ENCODE assay signal across 10 cellular contexts in the genomic region with DNA sequence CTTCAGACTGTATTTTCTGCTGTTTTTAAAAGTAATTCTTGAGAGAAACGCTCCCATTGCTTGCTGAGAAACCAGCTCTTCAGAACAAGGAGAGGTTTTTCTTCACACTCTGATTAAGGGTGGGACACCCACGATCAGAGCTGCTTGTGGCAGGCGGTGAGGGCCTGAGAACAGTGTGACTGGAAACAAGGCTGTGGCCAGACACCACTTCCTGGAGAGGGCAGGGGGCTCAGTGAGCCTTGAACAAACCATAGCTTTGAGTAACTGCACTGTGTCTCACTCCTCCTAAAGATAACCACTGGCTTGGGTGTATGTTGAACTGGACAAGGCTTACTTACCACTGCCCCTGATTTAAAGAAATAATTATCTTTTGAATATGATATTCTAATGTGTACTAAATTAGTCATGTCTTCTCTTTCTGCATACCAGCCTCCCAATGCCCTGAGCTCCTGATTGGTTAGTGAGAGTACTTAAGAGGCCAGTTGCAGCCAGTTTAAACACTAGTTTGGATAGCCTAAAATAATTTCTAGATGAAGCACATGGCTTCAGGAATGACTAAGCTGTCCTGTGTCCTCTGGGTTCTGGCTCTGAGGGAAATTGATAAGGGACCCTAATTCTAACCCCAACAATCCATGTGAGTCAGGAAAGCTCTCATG. TPM values are rescaled to one million over a fixed set of nuclear protein-coding genes. Genes with fewer than 3 reads are reported as not detected.
A peak's percentile ranks its signal among the peaks of the same experiment; 100 is the strongest.
DNase-seq lines count a peak whose midpoint lies in the region; ATAC-seq, FAIRE-seq and TF ChIP-seq lines count a peak whose summit lies in the region.
"Had no signal": no experiment of that assay in that cellular context is flagged by ENCODE, and none has a peak within 500 bp of the region (broad histone marks: within the 10 kb centered on the region; RNA-seq: fewer than 3 reads in every experiment).

No MANE protein-coding gene starts in this region.

- in situ Hi-C loops in KBM-7 (cut with MboI; ENCODE audit: low pct_unique_long_range_greater_than_20kb, low sequenced_read_pairs), result no loop called here

- no peak for DNase-seq in Caco-2
- peak; percentile 58 for DNase-seq in KBM-7
- peak; percentile 12 for DNase-seq in bronchial epithelial cell (ENCODE audit: low read depth)
- no peak for DNase-seq in thoracic aorta (ENCODE audit: low spot score)
- no peak for DNase-seq in D721Med (ENCODE audit: insufficient read length, low spot score)
- no peak for DNase-seq in sciatic nerve (ENCODE audit: low spot score)
- no peak for DNase-seq in BE2C

- no peaks in the 10 kb centered on the region for H3K36me3 ChIP-seq in Caco-2 (ENCODE audit: control insufficient read depth, insufficient read depth, low read length)
- H3K36me3 ChIP-seq in bronchial epithelial cell (ENCODE audit: control insufficient read depth, insufficient read depth, low read length), result no peaks in the 10 kb centered on the region
- H3K36me3 ChIP-seq in thoracic aorta, result no peaks in the 10 kb centered on the region
- no peaks in the 10 kb centered on the region for H3K36me3 ChIP-seq in BE2C

- peaks cover 5% of the 10 kb centered on the region; the same call in 1 of the 2 replicates for H3K9me3 ChIP-seq in Caco-2
- H3K9me3 ChIP-seq in thoracic aorta, result peaks cover 2% of the 10 kb centered on the region
- H3K9me3 ChIP-seq in BE2C, result no peaks in the 10 kb centered on the region

- CTCF ChIA-PET in Caco-2 (lab: Charles Lee), result no interaction called here

- peaks cover 36% of the 10 kb centered on the region for H3K36me3 Mint-ChIP-seq in Caco-2 (ENCODE audit: insufficient read depth, unreplicated experiment)

- POLR2A ChIA-PET in Caco-2 (lab: Charles Lee), result no interaction called here

- H3K4me3 Mint-ChIP-seq in Caco-2 (ENCODE audit: unreplicated experiment), result no peak overlapping the region
- H3K4me3 Mint-ChIP-seq: activated naive CD4-positive, alpha-beta T cell treated with anti-CD3 and anti-CD28 coated beads, Interleukin-2, amount 50 U/mL, for 24 hours had no signal

- no TSS peak for BruUV-seq in Caco-2 (replicated peaks; lab: Mats Ljungman, UMichigan)

- H3K4me1 Mint-ChIP-seq in Caco-2 (ENCODE audit: low read depth, unreplicated experiment), result peaks cover 20% of the 10 kb centered on the region

- no peaks in the 10 kb centered on the region for H3K9me3 Mint-ChIP-seq in Caco-2 (ENCODE audit: unreplicated experiment)

- peak overlapping the region; percentile 49 to 58 for H3K27ac ChIP-seq in thoracic aorta
- H3K27ac ChIP-seq: parathyroid adenoma had no signal

- H3K4me1 ChIP-seq in Caco-2 (peaks cover 20% of the 10 kb centered on the region), thoracic aorta (ENCODE audit: control insufficient read depth in 1 of 2, low read depth in 2 of 2) (peaks cover 2 to 32% of the 10 kb centered on the region in 2 donors), BE2C (no peaks in the 10 kb centered on the region)
- H3K4me1 ChIP-seq: parathyroid adenoma had no signal

- intact Hi-C loops in Caco-2 (cut with micrococcal nuclease; ENCODE audit: unreplicated experiment) (no loop called here), sciatic nerve (cut with DNase I) (no loop called here)

- H3K27ac Mint-ChIP-seq in Caco-2 (ENCODE audit: unreplicated experiment), result peak overlapping the region; percentile 41

- H3K4me3 ChIP-seq in Caco-2 (ENCODE audit: low read depth, low read length), result no peak overlapping the region
- H3K4me3 ChIP-seq in bronchial epithelial cell (ENCODE audit: low read depth, low read length), result no peak overlapping the region
- H3K4me3 ChIP-seq in thoracic aorta, result no peak overlapping the region
- no peak overlapping the region for H3K4me3 ChIP-seq in BE2C (ENCODE audit: low read depth, low read length)

- peak; percentile 85 for ATAC-seq in GM21529 (IDR thresholded peaks at IDR 0.05; ENCODE audit: unreplicated experiment)
- ATAC-seq in thoracic aorta (ENCODE audit: insufficient number of reproducible peaks, low FRiP score, low read depth), result no peak
- ATAC-seq in sciatic nerve, result no peak

- H3K27me3 Mint-ChIP-seq in Caco-2 (ENCODE audit: insufficient read depth, unreplicated experiment), result no peaks in the 10 kb centered on the region
- H3K27me3 Mint-ChIP-seq: activated naive CD4-positive, alpha-beta T cell treated with anti-CD3 and anti-CD28 coated beads, Interleukin-2, amount 50 U/mL, for 24 hours had no signal

- no peak for TF ChIP-seq CTCF in Caco-2 (IDR thresholded peaks at IDR 0.05; ENCODE audit: insufficient read depth in 1 of 2, low read depth in 1 of 2, low read length in 1 of 2, severe bottlenecking in 1 of 2, unreplicated experiment in 1 of 2)
- no peak for TF ChIP-seq CTCF in bronchial epithelial cell (IDR thresholded peaks at IDR 0.05; ENCODE audit: insufficient read depth, low read length, severe bottlenecking)
- TF ChIP-seq CTCF in thoracic aorta (IDR thresholded peaks at IDR 0.05), result no peak
- no peak for TF ChIP-seq CTCF in D721Med (IDR thresholded peaks at IDR 0.05; ENCODE audit: insufficient read depth, missing control alignments)
- no peak for TF ChIP-seq CTCF in BE2C (IDR thresholded peaks at IDR 0.05; ENCODE audit: low read depth, low read length)

- H3K27me3 ChIP-seq in Caco-2 (replicated peaks; ENCODE audit: control insufficient read depth, insufficient read depth, low read length) (no peaks in the 10 kb centered on the region), bronchial epithelial cell (ENCODE audit: control insufficient read depth, insufficient read depth, low read length) (no peaks in the 10 kb centered on the region), thoracic aorta (replicated peaks; ENCODE audit: insufficient read depth) (no peaks in the 10 kb centered on the region), BE2C (no peaks in the 10 kb centered on the region)

- FAIRE-seq in bronchial epithelial cell (lab: Jason Lieb, UNC) (no peak), D721Med (lab: Jason Lieb, UNC) (no peak)

RNA-seq across cellular contexts. Expression of gene GPR82, which starts 3.7 kb away (rescaled TPM):
- total RNA-seq in Caco-2 (2022) (not detected in 2 replicates), bronchial epithelial cell (not detected in 2 replicates), thoracic aorta (under 1 TPM in 1 of 2 donors, not detected in 1; 0.41 TPM), sciatic nerve (0.09 TPM)
- not detected for polyA plus RNA-seq in BE2C (2012; ENCODE audit: insufficient read depth, insufficient read length, low read depth)

RNA-seq across cellular contexts. Expression of gene GPR34, which starts 31.5 kb away (rescaled TPM):
- total RNA-seq in Caco-2 (2022), result not detected in 2 replicates
- total RNA-seq in bronchial epithelial cell, result not detected in 2 replicates
- total RNA-seq in thoracic aorta, result 10 to 100 TPM; 28.0 to 38.6 TPM
- 10.3 TPM for total RNA-seq in sciatic nerve
- not detected for polyA plus RNA-seq in BE2C (2012; ENCODE audit: insufficient read depth, insufficient read length, low read depth)

Comparison
In these comparisons a context has a peak if more than half of its experiments do, and no peak if none do; other contexts are left out.
1. DNase-seq: peak in KBM-7 (single experiment) and bronchial epithelial cell (single experiment); none in Caco-2 (0 of 2), thoracic aorta (single experiment), D721Med (single experiment), sciatic nerve (single experiment) and BE2C (single experiment).
2. RNA of gene GPR34, which starts 31.5 kb away (total RNA-seq): 28.0 to 38.6 TPM in thoracic aorta and 10.3 TPM in sciatic nerve (single experiment); not detected in Caco-2 and not detected in bronchial epithelial cell; every median in the first group is over 10 times any median in the second.